18 cellular contexts compared by ENCODE assay signal in genomic region chr9:80555782-80556325, GRCh38.
"Had no signal": no experiment of that assay in that cellular context is flagged by ENCODE, and none has a peak within 500 bp of the region (broad histone marks: within the 10 kb centered on the region; RNA-seq: fewer than 3 reads in every experiment).

No MANE protein-coding gene starts in this region.

- H3K4me1 ChIP-seq: lower lobe of right lung, prostate gland had no signal

- H3K9me3 ChIP-seq: lower lobe of right lung, prostate gland, upper lobe of left lung had no signal

- H3K36me3 ChIP-seq: brain microvascular endothelial cell, lower lobe of right lung, prostate gland, upper lobe of left lung had no signal

- H3K4me1 Mint-ChIP-seq: activated B cell treated with CpG ODN at 0.5 μM for 24 hours; activated CD4-positive, alpha-beta T cell treated with anti-CD3 and anti-CD28 coated beads, Interleukin-2, amount 10 ng/mL, durations not matched to agents 24 days and 14 days; stimulated activated naive CD8-positive, alpha-beta T cell treated with anti-CD3 and anti-CD28 coated beads, Interleukin-15, amount 100 ng/mL, for 72 hours had no signal

- H3K36me3 Mint-ChIP-seq: activated naive CD8-positive, alpha-beta T cell; mesothelial cell of epicardium had no signal

- H3K27ac ChIP-seq: brain microvascular endothelial cell, lower lobe of right lung, prostate gland, upper lobe of left lung had no signal

- H3K4me3 ChIP-seq: lower lobe of right lung, prostate gland, upper lobe of left lung had no signal

- DNase-seq: activated B cell treated with CpG ODN at 0.5 μM for 24 hours; activated CD4-positive, alpha-beta T cell treated with anti-CD3 and anti-CD28 coated beads, Interleukin-2, amount 10 ng/mL, durations not matched to agents 24 days and 14 days; activated CD8-positive, alpha-beta memory T cell treated with anti-CD3 and anti-CD28 coated beads, Interleukin-2, amount 50 U/mL, for 48 hours; activated gamma-delta T cell treated with Interleukin-2 at 50 U/mL for 16 hours; anterior cingulate cortex; brain microvascular endothelial cell; left colon; lower lobe of right lung; nephron progenitor cell; occipital lobe; right cardiac atrium; stimulated activated CD4-positive, alpha-beta T cell treated with anti-CD3 and anti-CD28 coated beads, Interleukin-1b, Interleukin-23, amount 100 ng/mL, for 48 hours; stimulated activated naive CD8-positive, alpha-beta T cell treated with anti-CD3 and anti-CD28 coated beads, Interleukin-15, amount 100 ng/mL, for 72 hours; T-helper 2 cell; upper lobe of left lung had no signal

- H3K27me3 ChIP-seq: brain microvascular endothelial cell, upper lobe of left lung had no signal

- H3K4me3 Mint-ChIP-seq: activated B cell treated with CpG ODN at 0.5 μM for 24 hours; activated CD4-positive, alpha-beta T cell treated with anti-CD3 and anti-CD28 coated beads, Interleukin-2, amount 10 ng/mL, durations not matched to agents 24 days and 14 days; activated naive CD8-positive, alpha-beta T cell; mesothelial cell of epicardium; nephron progenitor cell; stimulated activated naive CD8-positive, alpha-beta T cell treated with anti-CD3 and anti-CD28 coated beads, Interleukin-15, amount 100 ng/mL, for 72 hours had no signal

- H3K27ac Mint-ChIP-seq: activated B cell treated with CpG ODN at 0.5 μM for 24 hours; activated CD4-positive, alpha-beta T cell treated with anti-CD3 and anti-CD28 coated beads, Interleukin-2, amount 10 ng/mL, durations not matched to agents 24 days and 14 days; activated naive CD8-positive, alpha-beta T cell; mesothelial cell of epicardium; stimulated activated naive CD8-positive, alpha-beta T cell treated with anti-CD3 and anti-CD28 coated beads, Interleukin-15, amount 100 ng/mL, for 72 hours had no signal

- ATAC-seq: left colon; lower lobe of right lung; right cardiac atrium; stimulated activated naive CD8-positive, alpha-beta T cell treated with anti-CD3 and anti-CD28 coated beads, Interleukin-15, amount 100 ng/mL, for 72 hours had no signal

- H3K27me3 Mint-ChIP-seq: activated B cell treated with CpG ODN at 0.5 μM for 24 hours; activated CD4-positive, alpha-beta T cell treated with anti-CD3 and anti-CD28 coated beads, Interleukin-2, amount 10 ng/mL, durations not matched to agents 24 days and 14 days; activated naive CD8-positive, alpha-beta T cell; stimulated activated naive CD8-positive, alpha-beta T cell treated with anti-CD3 and anti-CD28 coated beads, Interleukin-15, amount 100 ng/mL, for 72 hours had no signal

- H3K9me3 Mint-ChIP-seq: activated CD4-positive, alpha-beta T cell treated with anti-CD3 and anti-CD28 coated beads, Interleukin-2, amount 10 ng/mL, durations not matched to agents 24 days and 14 days; mesothelial cell of epicardium; nephron progenitor cell had no signal
